In genomic region chr15:70047386-70048195, GRCh38 we compare ENCODE assay signal across 18 cellular contexts. TPM values are rescaled to one million over a fixed set of nuclear protein-coding genes. Genes with fewer than 3 reads are reported as not detected.
DNase-seq lines count a peak whose midpoint lies in the region; ATAC-seq, FAIRE-seq and TF ChIP-seq lines count a peak whose summit lies in the region.
"Had no signal": no experiment of that assay in that cellular context is flagged by ENCODE, and none has a peak within 500 bp of the region (broad histone marks: within the 10 kb centered on the region; RNA-seq: fewer than 3 reads in every experiment).

No MANE protein-coding gene starts in this region.

- no peak overlapping the region for H4K5ac ChIP-seq in H1 (ENCODE audit: insufficient read length, low read depth, low read length)

- no peak overlapping the region for H2BK12ac ChIP-seq in H1 (ENCODE audit: low read depth, low read length)

- no peak for TF ChIP-seq POLR2A in H1 (IDR thresholded peaks at IDR 0.05; ENCODE audit: control extremely low read depth in 1 of 2, low read depth in 2 of 2, low read length in 2 of 2)

- TF ChIP-seq CTCF in left ventricle myocardium inferior (IDR thresholded peaks at IDR 0.05; ENCODE audit: borderline replicate concordance) (no peak), H1 (IDR thresholded peaks at IDR 0.05; ENCODE audit: control extremely low read depth in 1 of 3, insufficient read depth in 1 of 3, low read depth in 1 of 3, low read length in 3 of 3) (no peak), upper lobe of right lung (IDR thresholded peaks at IDR 0.05) (no peak), hepatocyte (IDR thresholded peaks at IDR 0.05; ENCODE audit: poor library complexity) (no peak)

- no peak overlapping the region for H2AK5ac ChIP-seq in H1 (ENCODE audit: low read depth, low read length)

- H3K36me3 ChIP-seq in left ventricle myocardium inferior = peaks cover 32% of the 10 kb centered on the region
- peaks cover 19 to 38% (median 27%) of the 10 kb centered on the region in 4 experiments for H3K36me3 ChIP-seq in H1 (ENCODE audit: control insufficient read depth in 2 of 4, insufficient read depth in 4 of 4, low read length in 3 of 4)
- H3K36me3 ChIP-seq in upper lobe of right lung = peaks cover 43% of the 10 kb centered on the region
- H3K36me3 ChIP-seq in hepatocyte (replicated peaks; ENCODE audit: insufficient read depth, low read depth) = no peaks in the 10 kb centered on the region

- ATAC-seq in Right ventricle myocardium superior (ENCODE audit: poor library complexity) = peak; percentile 15
- ATAC-seq in memory B cell (ENCODE audit: low read depth) = no peak
- peak; percentile 33 for ATAC-seq in upper lobe of right lung

- H3K23ac ChIP-seq in H1 (ENCODE audit: insufficient read length) = no peak overlapping the region

- H3K9me3 Mint-ChIP-seq in memory B cell = peaks cover 2% of the 10 kb centered on the region
- H3K9me3 Mint-ChIP-seq: H9 had no signal

- H2BK20ac ChIP-seq in H1 (ENCODE audit: low read length) = no peak overlapping the region

- intact Hi-C loops in Right ventricle myocardium superior (cut with DNase I) = no loop called here
- intact Hi-C loops in left ventricle myocardium inferior (cut with micrococcal nuclease) = no loop called here
- intact Hi-C loops in upper lobe of right lung (cut with DNase I) = no loop called here

- peaks cover 8% of the 10 kb centered on the region for H3K4me1 ChIP-seq in left ventricle myocardium inferior
- peaks cover 0 to 7% (median 3%) of the 10 kb centered on the region in 4 experiments; a peak in 5 of 7 replicates for H3K4me1 ChIP-seq in H1 (replicated peaks in 1 of 4; ENCODE audit: control insufficient read depth in 3 of 4, insufficient read depth in 4 of 4, low read length in 3 of 4)
- no peaks in the 10 kb centered on the region for H3K4me1 ChIP-seq in upper lobe of right lung
- H3K4me1 ChIP-seq in hepatocyte (ENCODE audit: insufficient read depth) = no peaks in the 10 kb centered on the region

- H3K9me3 ChIP-seq in left ventricle myocardium inferior (replicated peaks) = no peaks in the 10 kb centered on the region
- no peaks in the 10 kb centered on the region for H3K9me3 ChIP-seq in H1 (ENCODE audit: insufficient read depth in 2 of 2, low read depth in 1 of 2, low read length in 1 of 2)
- H3K9me3 ChIP-seq in upper lobe of right lung = no peaks in the 10 kb centered on the region
- no peaks in the 10 kb centered on the region for H3K9me3 ChIP-seq in hepatocyte (ENCODE audit: low read depth)

- WGBS in H1 (ENCODE audit: extremely low coverage in 1 of 2, insufficient coverage in 1 of 2, insufficient read length in 1 of 2, insufficient replicate concordance in 2 of 2, low coverage in 1 of 2, low lambda C conversion rate in 2 of 2, missing lambda C conversion rate in 1 of 2), 2 experiments = 83% methylated on average over 14 of the region's 17 CpGs; no CpG with 5 or more reads in 1 of the 2 experiments
- WGBS in hepatocyte (ENCODE audit: low lambda C conversion rate, missing lambda C conversion rate) = 89% methylated on average over 17 of the region's 17 CpGs

- H3K27ac ChIP-seq in left ventricle myocardium inferior (replicated peaks) (no peak overlapping the region), H1 (ENCODE audit: low read depth, low read length) (no peak overlapping the region), upper lobe of right lung (no peak overlapping the region), hepatocyte (no peak overlapping the region)

- no peak overlapping the region for H3K56ac ChIP-seq in H1 (replicated peaks; ENCODE audit: insufficient read length, low read depth, low read length)

- no peak overlapping the region for H3K4ac ChIP-seq in H1 (replicated peaks; ENCODE audit: insufficient read length, low read depth, low read length)

- no peaks in the 10 kb centered on the region for H3K9me2 ChIP-seq in hepatocyte (replicated peaks; ENCODE audit: insufficient read depth)

- H3K27me3 ChIP-seq in left ventricle myocardium inferior (ENCODE audit: low read depth) (peaks cover 16% of the 10 kb centered on the region), H1 (replicated peaks in 1 of 4; ENCODE audit: control insufficient read depth in 3 of 4, extremely low read depth in 1 of 4, insufficient read depth in 3 of 4, low read length in 3 of 4) (no peaks in the 10 kb centered on the region), upper lobe of right lung (no peaks in the 10 kb centered on the region), hepatocyte (no peaks in the 10 kb centered on the region)

- no peak overlapping the region for H3K4me3 Mint-ChIP-seq in memory B cell
- H3K4me3 Mint-ChIP-seq: H9 had no signal

- no peak overlapping the region for H3K4me2 ChIP-seq in H1 (ENCODE audit: insufficient read depth in 1 of 2, low read depth in 2 of 2, low read length in 2 of 2)
- no peak overlapping the region for H3K4me2 ChIP-seq in hepatocyte

- H3K23me2 ChIP-seq in H1 (ENCODE audit: low read depth, low read length) = peaks cover 5% of the 10 kb centered on the region; the same call in 1 of the 2 replicates

- H2BK120ac ChIP-seq in H1 (replicated peaks; ENCODE audit: low read depth, low read length) = no peak overlapping the region

- no peaks in the 10 kb centered on the region for H3K27me3 Mint-ChIP-seq in memory B cell

- CTCF ChIA-PET in H1 (lab: Charles Lee; ENCODE audit: partially characterized antibody) = interaction anchor here (0.6 to 2.4 kb wide), 8 partner anchors 11 to 697 kb away, joined by 3 to 6 read pairs (median 3); partner anchors contain the start of gene TLE3

- H3K18ac ChIP-seq in H1 (ENCODE audit: extremely low read depth, low read length) = no peak overlapping the region

- H2AFZ ChIP-seq in H1 (ENCODE audit: low read length) (no peak overlapping the region), hepatocyte (no peak overlapping the region)

- no peak overlapping the region for H3K4me3 ChIP-seq in left ventricle myocardium inferior
- H3K4me3 ChIP-seq in H1 (ENCODE audit: extremely low read depth in 1 of 4, insufficient read depth in 2 of 4, low read depth in 3 of 4, low read length in 4 of 4) = no peak overlapping the region
- no peak overlapping the region for H3K4me3 ChIP-seq in upper lobe of right lung
- no peak overlapping the region for H3K4me3 ChIP-seq in hepatocyte

- peaks cover 35% of the 10 kb centered on the region for H3K4me1 Mint-ChIP-seq in memory B cell

- H3K36me3 Mint-ChIP-seq in memory B cell = peaks cover 42% of the 10 kb centered on the region

- H3K79me1 ChIP-seq in H1 (ENCODE audit: low read depth, low read length) = no peaks in the 10 kb centered on the region

- H2BK5ac ChIP-seq in H1 (ENCODE audit: low read depth, low read length) = no peak overlapping the region

- FAIRE-seq in H1 (lab: Jason Lieb, UNC) = no peak

- H4K91ac ChIP-seq in H1 (replicated peaks; ENCODE audit: insufficient read length, low read length) = no peak overlapping the region

- no peak overlapping the region for H3K14ac ChIP-seq in H1 (ENCODE audit: insufficient read length)

- POLR2A ChIA-PET in H1 (lab: Charles Lee; ENCODE audit: partially characterized antibody) = interaction anchor here (0.6 to 1.7 kb wide), 5 partner anchors 11 to 284 kb away, joined by 3 to 7 read pairs (median 3); no protein-coding TSS in a partner anchor

- H3K79me2 ChIP-seq in H1 (ENCODE audit: control insufficient read depth in 1 of 2, insufficient read depth in 2 of 2, low read length in 2 of 2) (no peaks in the 10 kb centered on the region), hepatocyte (no peaks in the 10 kb centered on the region)

- TF ChIP-seq RAD21 in H1 (IDR thresholded peaks at IDR 0.05 in 1 of 2, conservative IDR thresholded peaks at IDR 0.05 in 1 of 2; ENCODE audit: low read depth in 2 of 2, low read length in 2 of 2) = no peak

- H2BK15ac ChIP-seq in H1 (ENCODE audit: low read length) = no peak overlapping the region

- H3K9ac ChIP-seq in H1 (replicated peaks in 1 of 4; ENCODE audit: extremely low read depth in 1 of 4, low read depth in 3 of 4, low read length in 3 of 4) = no peak overlapping the region

- TF ChIP-seq EP300 in H1 (IDR thresholded peaks at IDR 0.05; ENCODE audit: borderline replicate concordance in 1 of 2, low read depth in 2 of 2, low read length in 2 of 2) = no peak

- H3K27ac Mint-ChIP-seq in memory B cell = peak overlapping the region; percentile 74

- H4K20me1 ChIP-seq in H1 (replicated peaks in 1 of 2; ENCODE audit: control insufficient read depth in 1 of 2, insufficient read depth in 2 of 2, low read length in 2 of 2) (peaks cover 0 to 6% of the 10 kb centered on the region in 2 experiments), hepatocyte (ENCODE audit: insufficient read depth, poor library complexity, severe bottlenecking) (no peaks in the 10 kb centered on the region)

- in situ Hi-C loops in ACHN (cut with HindIII; ENCODE audit: low pct_ligation_motif_present, low pct_unique_long_range_greater_than_20kb, low sequenced_read_pairs) = no loop called here

- DNase-seq in Right ventricle myocardium superior (no peak), left ventricle myocardium inferior (no peak), H1 (ENCODE audit: low read depth in 1 of 2, low spot score in 2 of 2) (no peak), memory B cell (ENCODE audit: low spot score in 2 of 2) (no peak), upper lobe of right lung (peak; percentile 46), hepatocyte (ENCODE audit: low spot score) (no peak), ACHN (no peak)
- no peak for DNase-seq in stimulated activated CD4-positive, alpha-beta T cell treated with anti-CD3 and anti-CD28 coated beads, Interleukin-2, amount 100 ng/mL, for 24 hours
- DNase-seq: activated CD4-positive, alpha-beta T cell treated with anti-CD3 and anti-CD28 coated beads for 48 hours; AML-193; Calu3; caudate nucleus; effector CD4-positive, alpha-beta T cell; H9; left colon; NCI-H1694 treated with DMSO at 0.1 percent for 48 hours; NCI-H510A; T-helper 9 cell had no signal

- H4K8ac ChIP-seq in H1 (ENCODE audit: extremely low read depth, insufficient read depth, low read length) = no peak overlapping the region

TF ChIP-seq in H1, 55 proteins besides CTCF, POLR2A, EP300 and RAD21:
- no peak for TF ChIP-seq HDAC6 (IDR thresholded peaks at IDR 0.05; ENCODE audit: low read depth, low read length)
- peak; percentile 45; the same call in 1 of the 2 replicates for TF ChIP-seq CEBPB (IDR thresholded peaks at IDR 0.05; ENCODE audit: low read depth, low read length)

RNA-seq across cellular contexts. Expression of gene TLE3, which starts 50.1 kb away (rescaled TPM):
- 13.4 TPM for total RNA-seq in Right ventricle myocardium superior
- 17.8 TPM for total RNA-seq in left ventricle myocardium inferior
- total RNA-seq in H1 (2021; fragmentation: NEBNext Ultra II Directional; extraction: Animal tissue kit (Norgen Biotek cat#: 25700)) = 61.2 and 67.5 TPM in 2 replicates
- polyA plus RNA-seq in H1 (2011; rRNA removed) = 25.1 and 50.3 TPM in 2 replicates
- 33.9 TPM for polyA plus RNA-seq in H1 (2011; cell fraction: cytosol; rRNA removed)
- polyA plus RNA-seq in H1 (2011; cell fraction: nucleus; rRNA removed) = 74.7 TPM
- 51.9 to 54.9 TPM (median 54.2 TPM) in 4 replicates for polyA plus RNA-seq in H1 (2012, experiment 1 of 2)
- polyA plus RNA-seq in H1 (2012, experiment 2 of 2) = 50.8 TPM
- polyA plus RNA-seq in H1 (2013, experiment 1 of 2) = 27.6 TPM
- polyA plus RNA-seq in H1 (2013, experiment 2 of 2) = 25.2 TPM
- 68.7 and 75.5 TPM in 2 replicates for polyA minus RNA-seq in H1 (2011; rRNA and poly(A)+ RNA removed)
- 62.8 TPM for polyA minus RNA-seq in H1 (2011; cell fraction: cytosol; rRNA and poly(A)+ RNA removed)
- polyA minus RNA-seq in H1 (2011; cell fraction: nucleus; rRNA and poly(A)+ RNA removed) = 101 TPM
- total RNA-seq in upper lobe of right lung = 58.8 TPM
- total RNA-seq in hepatocyte = 18.0 and 45.9 TPM in 2 replicates
- 21.2 and 32.8 TPM in 2 replicates for polyA plus RNA-seq in hepatocyte
